ENCODE assay signal across 20 cellular contexts in the genomic region with DNA sequence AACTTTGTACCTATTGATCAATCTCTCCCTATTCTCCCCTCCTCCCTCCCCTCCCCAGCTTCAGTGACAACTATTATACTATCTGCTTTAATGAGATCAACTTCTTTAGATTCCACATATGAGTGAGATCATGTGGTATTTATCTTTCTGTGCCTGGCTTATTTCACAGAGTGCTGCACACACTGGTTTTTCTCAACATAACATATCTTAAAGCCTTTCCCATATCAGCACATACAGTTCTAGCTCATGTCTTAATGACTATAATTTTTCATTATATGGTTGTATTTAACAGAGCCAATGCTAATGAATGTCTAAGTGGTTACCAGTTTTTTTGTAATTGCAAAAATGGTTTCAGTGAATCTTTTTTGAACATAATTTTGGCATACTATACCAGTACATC.
A peak's percentile ranks its signal among the peaks of the same experiment; 100 is the strongest.
DNase-seq lines count a peak whose midpoint lies in the region; ATAC-seq and TF ChIP-seq lines count a peak whose summit lies in the region.
"Had no signal": no experiment of that assay in that cellular context is flagged by ENCODE, and none has a peak within 500 bp of the region (broad histone marks: within the 10 kb centered on the region; RNA-seq: fewer than 3 reads in every experiment).

No MANE protein-coding gene starts in this region.

- intact Hi-C loops in A673 (cut with micrococcal nuclease; ENCODE audit: unreplicated experiment) = no loop called here

- H3K9me3 ChIP-seq in adipocyte (ENCODE audit: control insufficient read depth, low read length) (peaks cover 5% of the 10 kb centered on the region), A673 (ENCODE audit: low read depth, low read length, poor library complexity, severe bottlenecking) (no peaks in the 10 kb centered on the region)

- H3K4me3 ChIP-seq in adipocyte (ENCODE audit: low read length) = peak overlapping the region; percentile 23
- no peak overlapping the region for H3K4me3 ChIP-seq in fibroblast of villous mesenchyme (ENCODE audit: low read depth, low read length)
- H3K4me3 ChIP-seq in A673 (ENCODE audit: low read depth, low read length, poor library complexity, severe bottlenecking) = no peak overlapping the region
- H3K4me3 ChIP-seq: GM23248 had no signal

- H3K36me3 ChIP-seq in adipocyte (ENCODE audit: control insufficient read depth, insufficient read depth, low read length, severe bottlenecking) (no peaks in the 10 kb centered on the region), A673 (ENCODE audit: insufficient read depth, low read length, poor library complexity, severe bottlenecking) (no peaks in the 10 kb centered on the region)

- no peak for ATAC-seq in GM18502 (IDR thresholded peaks at IDR 0.05; ENCODE audit: poor library complexity, unreplicated experiment)
- ATAC-seq: HCT116 had no signal

- no TSS peak for BruUV-seq in A673 (replicated peaks; lab: Mats Ljungman, UMichigan)

- TF ChIP-seq CTCF in fibroblast of villous mesenchyme (IDR thresholded peaks at IDR 0.05; ENCODE audit: insufficient read depth, low read depth, low read length) (no peak), A673 (conservative IDR thresholded peaks at IDR 0.05; ENCODE audit: low read depth, low read length) (no peak)

- POLR2A ChIA-PET in A673 (lab: Charles Lee; ENCODE audit: low non-redundant PET) = no interaction called here

- peak; percentile 3 for DNase-seq in NCI-H82 (lab: John Stamatoyannopoulos, UW)
- DNase-seq in NCI-H82 treated with DMSO at 0.1 percent for 48 hours (lab: John Stamatoyannopoulos, UW; ENCODE audit: unreplicated experiment) = no peak
- no peak for DNase-seq in adipocyte (ENCODE audit: low read depth)
- peak; percentile 57 for DNase-seq in fibroblast of villous mesenchyme (ENCODE audit: low read depth)
- no peak for DNase-seq in A673 (ENCODE audit: low spot score)
- DNase-seq in SHP77 treated with DMSO at 0.1 percent for 48 hours (lab: John Stamatoyannopoulos, UW) = no peak
- DNase-seq in NCI-H1930 (lab: John Stamatoyannopoulos, UW) = no peak
- DNase-seq: ACHN; C1 segment of cervical spinal cord; Calu3; CD4-positive, alpha-beta memory T cell; COR-L47; DMS53; DMS79 treated with DMSO at 0.1 percent for 48 hours; GF-D8; GM23248; H9 had no signal

- H3K27ac ChIP-seq in A673 (ENCODE audit: low read depth, low read length, poor library complexity, severe bottlenecking) = no peak overlapping the region
- H3K27ac ChIP-seq: 22Rv1, GM23248 had no signal

- H3K9ac ChIP-seq in adipocyte (ENCODE audit: low read length) = peak overlapping the region; percentile 16
- H3K9ac ChIP-seq: GM23248 had no signal

- H3K27me3 ChIP-seq in adipocyte (replicated peaks; ENCODE audit: control insufficient read depth, insufficient read depth, low read length) (no peaks in the 10 kb centered on the region), A673 (replicated peaks; ENCODE audit: insufficient read depth, low read depth, low read length, poor library complexity) (no peaks in the 10 kb centered on the region)

- H3K4me1 ChIP-seq in adipocyte (ENCODE audit: control insufficient read depth, insufficient read depth, low read length) (peaks cover 31% of the 10 kb centered on the region), A673 (ENCODE audit: insufficient read depth, low read length, poor library complexity, severe bottlenecking) (peaks cover 7% of the 10 kb centered on the region)

- CTCF ChIA-PET in A673 (lab: Charles Lee) = no interaction called here

Comparison
In these comparisons a context has a peak if more than half of its experiments do, and no peak if none do; other contexts are left out.
1. DNase-seq: peak in NCI-H82 (single experiment) and fibroblast of villous mesenchyme (single experiment); none in NCI-H82 treated with DMSO at 0.1 percent for 48 hours (single experiment), adipocyte (single experiment), A673 (single experiment), SHP77 treated with DMSO at 0.1 percent for 48 hours (single experiment) and NCI-H1930 (0 of 2).